Comparison of ENCODE assay signal across 2 cellular contexts in the genomic region with DNA sequence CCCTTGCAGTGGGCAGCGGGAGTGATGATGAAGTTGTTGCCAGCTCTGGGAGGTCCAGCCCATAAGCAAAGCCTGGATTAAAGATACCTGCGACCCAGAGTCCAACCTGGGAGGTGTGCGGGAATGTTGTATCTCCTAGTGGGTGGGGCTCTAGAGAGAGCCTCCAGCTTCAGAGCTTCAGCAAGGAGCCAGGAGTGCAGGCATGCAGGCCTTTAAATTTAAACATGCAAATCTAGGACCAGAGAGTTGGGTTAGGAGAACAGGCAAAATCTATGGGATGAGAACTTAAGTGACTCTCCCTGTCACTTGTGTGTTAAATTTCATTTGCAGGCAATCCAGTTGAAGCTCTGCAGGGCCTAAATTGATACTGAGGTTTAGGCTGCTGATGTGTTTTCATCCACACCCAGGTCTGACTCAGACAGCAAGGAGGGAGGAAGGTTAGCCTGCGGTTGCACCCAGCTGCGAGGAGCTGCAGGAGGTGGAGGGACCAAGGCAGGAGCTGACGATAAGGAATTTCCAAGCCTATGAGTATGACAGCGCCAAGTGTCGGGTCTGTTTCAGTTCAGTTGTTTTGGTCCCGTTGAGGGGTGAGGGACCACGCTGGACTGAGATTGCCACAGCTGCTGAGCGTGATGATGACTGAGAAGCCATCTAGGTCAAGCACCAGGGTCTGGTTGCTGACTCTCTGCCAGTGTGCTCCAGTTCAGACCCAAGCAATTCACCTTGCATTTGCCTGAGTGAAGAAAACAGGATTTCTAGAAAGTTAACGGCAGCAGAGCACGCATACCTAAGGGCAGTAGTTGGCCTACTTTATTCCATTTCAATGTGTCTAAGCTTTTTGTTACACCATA.
TF ChIP-seq lines count a peak whose summit lies in the region.

No MANE protein-coding gene starts in this region.

TF ChIP-seq in K562, 482 proteins besides CTCF, POLR2A, EP300 and RAD21:
- TF ChIP-seq TEAD4 (IDR thresholded peaks at IDR 0.05; ENCODE audit: low read length), result peak; percentile 54
- no peak for TF ChIP-seq TEAD4 (CRISPR knock-in tag; IDR thresholded peaks at IDR 0.05; ENCODE audit: borderline replicate concordance)
- peak; percentile 69 for TF ChIP-seq CBFA2T3 (IDR thresholded peaks at IDR 0.05)
- peak; percentile 72; the same call in 1 of the 2 replicates for TF ChIP-seq TFAP4 (CRISPR knock-in tag; IDR thresholded peaks at IDR 0.05; ENCODE audit: borderline replicate concordance)
- TF ChIP-seq, protein P1, sequence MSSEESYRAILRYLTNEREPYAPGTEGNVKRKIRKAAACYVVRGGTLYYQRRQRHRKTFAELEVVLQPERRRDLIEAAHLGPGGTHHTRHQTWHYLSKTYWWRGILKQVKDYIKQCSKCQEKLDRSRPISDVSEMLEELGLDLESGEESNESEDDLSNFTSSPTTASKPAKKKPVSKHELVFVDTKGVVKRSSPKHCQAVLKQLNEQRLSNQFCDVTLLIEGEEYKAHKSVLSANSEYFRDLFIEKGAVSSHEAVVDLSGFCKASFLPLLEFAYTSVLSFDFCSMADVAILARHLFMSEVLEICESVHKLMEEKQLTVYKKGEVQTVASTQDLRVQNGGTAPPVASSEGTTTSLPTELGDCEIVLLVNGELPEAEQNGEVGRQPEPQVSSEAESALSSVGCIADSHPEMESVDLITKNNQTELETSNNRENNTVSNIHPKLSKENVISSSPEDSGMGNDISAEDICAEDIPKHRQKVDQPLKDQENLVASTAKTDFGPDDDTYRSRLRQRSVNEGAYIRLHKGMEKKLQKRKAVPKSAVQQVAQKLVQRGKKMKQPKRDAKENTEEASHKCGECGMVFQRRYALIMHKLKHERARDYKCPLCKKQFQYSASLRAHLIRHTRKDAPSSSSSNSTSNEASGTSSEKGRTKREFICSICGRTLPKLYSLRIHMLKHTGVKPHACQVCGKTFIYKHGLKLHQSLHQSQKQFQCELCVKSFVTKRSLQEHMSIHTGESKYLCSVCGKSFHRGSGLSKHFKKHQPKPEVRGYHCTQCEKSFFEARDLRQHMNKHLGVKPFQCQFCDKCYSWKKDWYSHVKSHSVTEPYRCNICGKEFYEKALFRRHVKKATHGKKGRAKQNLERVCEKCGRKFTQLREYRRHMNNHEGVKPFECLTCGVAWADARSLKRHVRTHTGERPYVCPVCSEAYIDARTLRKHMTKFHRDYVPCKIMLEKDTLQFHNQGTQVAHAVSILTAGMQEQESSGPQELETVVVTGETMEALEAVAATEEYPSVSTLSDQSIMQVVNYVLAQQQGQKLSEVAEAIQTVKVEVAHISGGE (CRISPR knock-in tag; IDR thresholded peaks at IDR 0.05), result no peak
- TF ChIP-seq CCAR2 (IDR thresholded peaks at IDR 0.05; ENCODE audit: low read depth, low read length), result no peak
- 0 out of 2 replicates have a peak, but pooled peaks have one; percentile 30 for TF ChIP-seq ZKSCAN8 (CRISPR knock-in tag; IDR thresholded peaks at IDR 0.05)
- peak; percentile 31; the same call in 1 of the 2 replicates for TF ChIP-seq CBFA2T2 (conservative IDR thresholded peaks at IDR 0.05)
- TF ChIP-seq FOSL1 (tag; conservative IDR thresholded peaks at IDR 0.05), result peak; percentile 79
- peak; percentile 47; the same call in 1 of the 2 replicates for TF ChIP-seq VEZF1 (CRISPR knock-in tag; IDR thresholded peaks at IDR 0.05)
- TF ChIP-seq, protein P2, sequence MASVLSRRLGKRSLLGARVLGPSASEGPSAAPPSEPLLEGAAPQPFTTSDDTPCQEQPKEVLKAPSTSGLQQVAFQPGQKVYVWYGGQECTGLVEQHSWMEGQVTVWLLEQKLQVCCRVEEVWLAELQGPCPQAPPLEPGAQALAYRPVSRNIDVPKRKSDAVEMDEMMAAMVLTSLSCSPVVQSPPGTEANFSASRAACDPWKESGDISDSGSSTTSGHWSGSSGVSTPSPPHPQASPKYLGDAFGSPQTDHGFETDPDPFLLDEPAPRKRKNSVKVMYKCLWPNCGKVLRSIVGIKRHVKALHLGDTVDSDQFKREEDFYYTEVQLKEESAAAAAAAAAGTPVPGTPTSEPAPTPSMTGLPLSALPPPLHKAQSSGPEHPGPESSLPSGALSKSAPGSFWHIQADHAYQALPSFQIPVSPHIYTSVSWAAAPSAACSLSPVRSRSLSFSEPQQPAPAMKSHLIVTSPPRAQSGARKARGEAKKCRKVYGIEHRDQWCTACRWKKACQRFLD (CRISPR knock-in tag; IDR thresholded peaks at IDR 0.05), result peak; percentile 62
- peak; percentile 35; the same call in 1 of the 2 replicates for TF ChIP-seq JUND (IDR thresholded peaks at IDR 0.05; ENCODE audit: borderline replicate concordance, low read depth, low read length)
- TF ChIP-seq JUND (tag; IDR thresholded peaks at IDR 0.05; ENCODE audit: borderline replicate concordance, low read depth, low read length), result no peak; the same call in 2 of the 3 replicates
- no peak for TF ChIP-seq KAT7 (CRISPR knock-in tag; IDR thresholded peaks at IDR 0.05; ENCODE audit: borderline replicate concordance)
- TF ChIP-seq KLF16 (IDR thresholded peaks at IDR 0.05), result peak; percentile 45; the same call in 1 of the 2 replicates
- TF ChIP-seq DDX20 (tag; IDR thresholded peaks at IDR 0.05; ENCODE audit: low read depth), result no peak
- TF ChIP-seq RCOR1 (IDR thresholded peaks at IDR 0.05; ENCODE audit: borderline replicate concordance in 1 of 2, low read depth in 2 of 2, low read length in 2 of 2), result 0 out of 4 replicates have a peak, but pooled peaks of 1 of the 2 experiments have one; percentile 45
- 0 out of 2 replicates have a peak, but pooled peaks have one; percentile 10 for TF ChIP-seq CREM (IDR thresholded peaks at IDR 0.05; ENCODE audit: low read depth)

TF ChIP-seq in GM23338, 12 proteins besides CTCF, POLR2A, EP300 and RAD21:
- TF ChIP-seq, protein P3, sequence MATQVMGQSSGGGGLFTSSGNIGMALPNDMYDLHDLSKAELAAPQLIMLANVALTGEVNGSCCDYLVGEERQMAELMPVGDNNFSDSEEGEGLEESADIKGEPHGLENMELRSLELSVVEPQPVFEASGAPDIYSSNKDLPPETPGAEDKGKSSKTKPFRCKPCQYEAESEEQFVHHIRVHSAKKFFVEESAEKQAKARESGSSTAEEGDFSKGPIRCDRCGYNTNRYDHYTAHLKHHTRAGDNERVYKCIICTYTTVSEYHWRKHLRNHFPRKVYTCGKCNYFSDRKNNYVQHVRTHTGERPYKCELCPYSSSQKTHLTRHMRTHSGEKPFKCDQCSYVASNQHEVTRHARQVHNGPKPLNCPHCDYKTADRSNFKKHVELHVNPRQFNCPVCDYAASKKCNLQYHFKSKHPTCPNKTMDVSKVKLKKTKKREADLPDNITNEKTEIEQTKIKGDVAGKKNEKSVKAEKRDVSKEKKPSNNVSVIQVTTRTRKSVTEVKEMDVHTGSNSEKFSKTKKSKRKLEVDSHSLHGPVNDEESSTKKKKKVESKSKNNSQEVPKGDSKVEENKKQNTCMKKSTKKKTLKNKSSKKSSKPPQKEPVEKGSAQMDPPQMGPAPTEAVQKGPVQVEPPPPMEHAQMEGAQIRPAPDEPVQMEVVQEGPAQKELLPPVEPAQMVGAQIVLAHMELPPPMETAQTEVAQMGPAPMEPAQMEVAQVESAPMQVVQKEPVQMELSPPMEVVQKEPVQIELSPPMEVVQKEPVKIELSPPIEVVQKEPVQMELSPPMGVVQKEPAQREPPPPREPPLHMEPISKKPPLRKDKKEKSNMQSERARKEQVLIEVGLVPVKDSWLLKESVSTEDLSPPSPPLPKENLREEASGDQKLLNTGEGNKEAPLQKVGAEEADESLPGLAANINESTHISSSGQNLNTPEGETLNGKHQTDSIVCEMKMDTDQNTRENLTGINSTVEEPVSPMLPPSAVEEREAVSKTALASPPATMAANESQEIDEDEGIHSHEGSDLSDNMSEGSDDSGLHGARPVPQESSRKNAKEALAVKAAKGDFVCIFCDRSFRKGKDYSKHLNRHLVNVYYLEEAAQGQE (IDR thresholded peaks at IDR 0.05; ENCODE audit: unreplicated experiment), result no peak
- no peak for TF ChIP-seq ZNF114 (CRISPR knock-in tag; IDR thresholded peaks at IDR 0.05)
